ENCODE assay signal across 22 cellular contexts in the genomic region with DNA sequence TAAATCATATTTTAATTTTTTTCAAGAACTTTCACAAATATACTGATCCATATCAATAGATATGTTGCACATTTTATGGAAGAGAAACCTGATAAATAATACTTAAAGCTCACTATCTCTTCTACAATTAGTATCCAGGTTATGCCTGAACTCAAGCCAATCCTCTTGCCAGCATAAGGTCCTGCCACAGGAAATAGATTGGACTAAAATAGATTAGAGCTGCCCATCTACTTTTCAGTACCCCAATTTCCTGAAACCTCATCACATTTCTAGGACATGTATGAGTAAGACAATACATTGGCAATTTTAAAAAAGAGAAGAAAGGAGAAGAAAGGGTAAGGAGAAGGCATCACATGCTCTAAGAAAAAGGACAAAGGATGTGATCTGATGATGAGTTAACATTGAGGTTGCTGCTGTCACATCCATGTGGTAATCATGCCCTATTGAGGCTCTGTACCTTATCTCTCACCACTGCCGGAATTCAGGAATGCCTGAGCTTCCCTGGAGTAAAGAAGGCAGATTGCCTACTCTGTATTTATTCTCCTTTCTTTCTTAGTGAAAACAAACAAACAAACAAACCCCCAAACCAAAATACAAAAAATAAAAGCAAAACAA.
DNase-seq lines count a peak whose midpoint lies in the region; ATAC-seq, FAIRE-seq and TF ChIP-seq lines count a peak whose summit lies in the region.
"Had no signal": no experiment of that assay in that cellular context is flagged by ENCODE, and none has a peak within 500 bp of the region (broad histone marks: within the 10 kb centered on the region; RNA-seq: fewer than 3 reads in every experiment).

No MANE protein-coding gene starts in this region.

- no peak overlapping the region for H2AFZ ChIP-seq in astrocyte (ENCODE audit: low read depth, low read length)
- H2AFZ ChIP-seq: GM23338 had no signal

- no peaks in the 10 kb centered on the region for H3K9me3 Mint-ChIP-seq in astrocyte (ENCODE audit: unreplicated experiment)
- H3K9me3 Mint-ChIP-seq in stimulated activated naive B cell treated with anti-CD40 and anti-IgM and Interleukin-4, amounts not matched to agents 10 μg/mL and 1 μg/mL and 100 μg/mL, for 72 hours: peaks cover 0 to 1% of the 10 kb centered on the region in 2 donors
- H3K9me3 Mint-ChIP-seq: CD4-positive, alpha-beta memory T cell had no signal

- H3K4me1 ChIP-seq in astrocyte (ENCODE audit: insufficient read depth, low read length): no peaks in the 10 kb centered on the region
- peaks cover 5% of the 10 kb centered on the region for H3K4me1 ChIP-seq in mesendoderm (ENCODE audit: control insufficient read depth, low read depth, low read length)

- no CpG with 5 or more reads among the region's 1 CpG for WGBS in mesendoderm (ENCODE audit: extremely low coverage, insufficient coverage, low lambda C conversion rate)

- no peaks in the 10 kb centered on the region for H3K79me1 ChIP-seq in mesendoderm (ENCODE audit: low read length)

- H3K56ac ChIP-seq in mesendoderm (ENCODE audit: low read length): no peak overlapping the region

- H3K4me3 ChIP-seq in astrocyte (ENCODE audit: insufficient read depth, low read depth, low read length) (no peak overlapping the region), mesendoderm (ENCODE audit: low read length) (no peak overlapping the region), coronary artery (no peak overlapping the region)
- H3K4me3 ChIP-seq: BLaER1 treated with 17β-estradiol and CSF1 and Interleukin-3, amounts not matched to agents 10 nM and 100 nM; GM23338; Peyer's patch had no signal

- no peaks in the 10 kb centered on the region for H3K9me3 ChIP-seq in astrocyte (ENCODE audit: insufficient read depth, low read depth, low read length)
- H3K9me3 ChIP-seq: Peyer's patch had no signal

- no peak overlapping the region for H2AK5ac ChIP-seq in mesendoderm (ENCODE audit: low read length)

- H3K27me3 Mint-ChIP-seq in astrocyte (ENCODE audit: low read depth, unreplicated experiment): no peaks in the 10 kb centered on the region
- no peaks in the 10 kb centered on the region for H3K27me3 Mint-ChIP-seq in stimulated activated naive B cell treated with anti-CD40 and anti-IgM and Interleukin-4, amounts not matched to agents 10 μg/mL and 1 μg/mL and 100 μg/mL, for 72 hours
- H3K27me3 Mint-ChIP-seq: CD4-positive, alpha-beta memory T cell; IgD-negative memory B cell had no signal

- H2BK15ac ChIP-seq in mesendoderm (replicated peaks; ENCODE audit: low read depth): no peak overlapping the region

- H3K79me2 ChIP-seq in astrocyte (ENCODE audit: insufficient read depth, low read length) (no peaks in the 10 kb centered on the region), mesendoderm (ENCODE audit: control insufficient read depth, insufficient read depth, low read length) (no peaks in the 10 kb centered on the region)

- DNase-seq in MV-4-11 (lab: John Stamatoyannopoulos, UW) (peak; percentile 23), astrocyte (ENCODE audit: low read depth) (no peak), mesendoderm (peak; percentile 84), coronary artery (ENCODE audit: low spot score) (no peak)
- DNase-seq in stimulated activated naive B cell treated with anti-CD40 and anti-IgM and Interleukin-4, amounts not matched to agents 10 μg/mL and 1 μg/mL and 100 μg/mL, for 72 hours: no peak
- DNase-seq: Calu3; CD4-positive, alpha-beta memory T cell; DMS153; GDM1; NCI-H1105 treated with DMSO at 0.1 percent for 48 hours; NCI-H2029 treated with DMSO at 0.1 percent for 48 hours; NCI-H226; NCI-H524; NCI-H774; Peyer's patch had no signal

- FAIRE-seq in astrocyte (lab: Jason Lieb, UNC): peak; percentile 45
- FAIRE-seq: GM18507 had no signal

- H4K8ac ChIP-seq in mesendoderm (ENCODE audit: low read depth, low read length): no peak overlapping the region

- no peak overlapping the region for H4K5ac ChIP-seq in mesendoderm (ENCODE audit: low read length)

- no peaks in the 10 kb centered on the region for H3K36me3 ChIP-seq in astrocyte (ENCODE audit: insufficient read depth, low read length)
- H3K36me3 ChIP-seq in mesendoderm (ENCODE audit: control insufficient read depth, insufficient read depth, low read length): no peaks in the 10 kb centered on the region
- H3K36me3 ChIP-seq: BLaER1 treated with 17β-estradiol and CSF1 and Interleukin-3, amounts not matched to agents 10 nM and 100 nM; Peyer's patch had no signal

- ATAC-seq in stimulated activated naive B cell treated with anti-CD40 and anti-IgM and Interleukin-4, amounts not matched to agents 10 μg/mL and 1 μg/mL and 100 μg/mL, for 72 hours (replicated peaks): peak; percentile 18 to 23
- ATAC-seq in HG02763 (IDR thresholded peaks at IDR 0.05; ENCODE audit: unreplicated experiment) (no peak), GM19463 (IDR thresholded peaks at IDR 0.05; ENCODE audit: unreplicated experiment) (no peak)
- ATAC-seq: GM23338, HCT116 had no signal

- H3K36me3 Mint-ChIP-seq in astrocyte (ENCODE audit: low read depth, unreplicated experiment): peaks cover 7% of the 10 kb centered on the region
- peaks cover 0 to 8% of the 10 kb centered on the region in 2 donors for H3K36me3 Mint-ChIP-seq in stimulated activated naive B cell treated with anti-CD40 and anti-IgM and Interleukin-4, amounts not matched to agents 10 μg/mL and 1 μg/mL and 100 μg/mL, for 72 hours

- H3K23ac ChIP-seq in mesendoderm (ENCODE audit: low read length): no peak overlapping the region

- H3K27me3 ChIP-seq in astrocyte (ENCODE audit: insufficient read depth, low read length): no peaks in the 10 kb centered on the region
- no peaks in the 10 kb centered on the region for H3K27me3 ChIP-seq in mesendoderm (ENCODE audit: insufficient read depth, low read length, poor library complexity)
- H3K27me3 ChIP-seq: BLaER1 treated with 17β-estradiol and CSF1 and Interleukin-3, amounts not matched to agents 10 nM and 100 nM; Peyer's patch had no signal

- H3K27ac ChIP-seq in astrocyte (ENCODE audit: low read depth, low read length) (no peak overlapping the region), mesendoderm (ENCODE audit: low read depth, low read length) (no peak overlapping the region), coronary artery (peak overlapping the region in 1 of 2 donors; percentile 19)
- H3K27ac ChIP-seq: Peyer's patch had no signal

- H3K4ac ChIP-seq in mesendoderm (ENCODE audit: low read depth, low read length): no peak overlapping the region

- H3K9ac ChIP-seq in astrocyte (ENCODE audit: low read length): no peak overlapping the region
- H3K9ac ChIP-seq in mesendoderm (ENCODE audit: low read length): no peak overlapping the region

- H3K4me1 Mint-ChIP-seq in astrocyte (ENCODE audit: low read depth, unreplicated experiment): no peaks in the 10 kb centered on the region
- H3K4me1 Mint-ChIP-seq in stimulated activated naive B cell treated with anti-CD40 and anti-IgM and Interleukin-4, amounts not matched to agents 10 μg/mL and 1 μg/mL and 100 μg/mL, for 72 hours: peaks cover 0 to 2% of the 10 kb centered on the region in 2 donors
- H3K4me1 Mint-ChIP-seq: IgD-negative memory B cell had no signal

- H2BK5ac ChIP-seq in mesendoderm (ENCODE audit: low read length): no peak overlapping the region

- no peaks in the 10 kb centered on the region for H4K20me1 ChIP-seq in astrocyte (ENCODE audit: insufficient read depth, low read length)
- H4K20me1 ChIP-seq: BLaER1 treated with 17β-estradiol and CSF1 and Interleukin-3, amounts not matched to agents 10 nM and 100 nM had no signal

- H3K18ac ChIP-seq in mesendoderm (ENCODE audit: low read length): no peak overlapping the region

- TF ChIP-seq CTCF in astrocyte (IDR thresholded peaks at IDR 0.05; ENCODE audit: insufficient read depth, low read depth, low read length): no peak
- TF ChIP-seq CTCF in coronary artery (IDR thresholded peaks at IDR 0.05): no peak

- no peak overlapping the region for H3K4me3 Mint-ChIP-seq in astrocyte (ENCODE audit: unreplicated experiment)
- H3K4me3 Mint-ChIP-seq in stimulated activated naive B cell treated with anti-CD40 and anti-IgM and Interleukin-4, amounts not matched to agents 10 μg/mL and 1 μg/mL and 100 μg/mL, for 72 hours: no peak overlapping the region
- H3K4me3 Mint-ChIP-seq: CD4-positive, alpha-beta memory T cell; GM23338 had no signal

- no peak overlapping the region for H3K4me2 ChIP-seq in astrocyte (ENCODE audit: low read length)
- H3K4me2 ChIP-seq in mesendoderm (ENCODE audit: low read length): no peak overlapping the region
- H3K4me2 ChIP-seq: GM23338 had no signal

- no peak overlapping the region for H2BK120ac ChIP-seq in mesendoderm (ENCODE audit: low read depth, low read length)

- H3K27ac Mint-ChIP-seq in astrocyte (ENCODE audit: unreplicated experiment): no peak overlapping the region
- H3K27ac Mint-ChIP-seq in stimulated activated naive B cell treated with anti-CD40 and anti-IgM and Interleukin-4, amounts not matched to agents 10 μg/mL and 1 μg/mL and 100 μg/mL, for 72 hours: no peak overlapping the region
- H3K27ac Mint-ChIP-seq: GM23338 had no signal

Comparison
In these comparisons a context has a peak if more than half of its experiments do, and no peak if none do; other contexts are left out.
1. DNase-seq: peak in MV-4-11 (single experiment) and mesendoderm (single experiment); none in astrocyte (single experiment), stimulated activated naive B cell treated with anti-CD40 and anti-IgM and Interleukin-4, amounts not matched to agents 10 μg/mL and 1 μg/mL and 100 μg/mL, for 72 hours (single experiment) and coronary artery (single experiment).
2. ATAC-seq: peak in stimulated activated naive B cell treated with anti-CD40 and anti-IgM and Interleukin-4, amounts not matched to agents 10 μg/mL and 1 μg/mL and 100 μg/mL, for 72 hours (2 of 2); none in HG02763 (single experiment) and GM19463 (single experiment).